ENCODE assay signal across 1 cellular context in the genomic region with DNA sequence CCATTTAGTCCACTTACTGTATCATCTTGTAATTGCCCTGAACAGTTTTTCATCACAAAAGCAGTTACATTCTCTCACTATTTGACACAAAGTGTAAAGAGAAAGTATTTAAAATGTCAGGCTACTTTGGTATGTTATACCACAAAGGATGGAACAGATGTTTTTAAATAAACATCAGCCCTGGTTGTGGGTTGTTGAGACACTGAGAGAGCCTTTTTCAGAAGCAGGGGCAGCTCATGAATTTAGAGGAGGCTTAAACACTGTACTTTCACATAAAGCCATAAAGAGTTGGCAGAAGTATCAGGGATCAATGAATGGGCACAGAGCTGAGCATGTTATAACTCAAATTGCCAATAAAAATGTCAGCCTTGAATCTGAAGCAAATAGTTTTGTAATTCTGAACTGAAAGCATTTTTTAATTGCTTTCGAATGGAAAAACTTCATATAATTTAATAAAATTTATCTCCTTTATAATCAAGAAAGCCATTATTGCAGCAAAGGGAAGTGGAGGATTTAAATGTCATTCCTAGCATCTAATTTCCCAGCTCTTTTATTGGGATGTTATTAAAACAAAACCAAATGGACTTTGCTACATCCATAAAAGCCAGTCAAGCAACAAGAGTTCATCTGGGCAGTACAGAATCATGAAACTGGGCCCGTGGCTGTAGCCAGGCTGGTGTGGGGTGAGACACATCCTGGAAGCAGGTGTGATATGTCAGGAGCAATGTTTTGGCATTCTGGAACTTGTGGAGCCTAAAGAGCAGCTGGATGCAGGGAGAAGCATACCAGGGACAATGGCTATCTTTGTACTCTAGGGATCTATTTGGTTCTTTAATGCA.
TF ChIP-seq lines count a peak whose summit lies in the region.

No MANE protein-coding gene starts in this region.

TF ChIP-seq in IMR-90, 13 proteins besides CTCF, POLR2A, EP300 and RAD21:
- no peak for TF ChIP-seq RFX5 (IDR thresholded peaks at IDR 0.05; ENCODE audit: low read depth, low read length)
- TF ChIP-seq FOS (IDR thresholded peaks at IDR 0.05; ENCODE audit: low read depth, low read length), result no peak
- TF ChIP-seq MAFK (IDR thresholded peaks at IDR 0.05; ENCODE audit: low read depth, low read length), result no peak
- no peak for TF ChIP-seq NFE2L2 (IDR thresholded peaks at IDR 0.05; ENCODE audit: low read depth, low read length)
- TF ChIP-seq BHLHE40 (IDR thresholded peaks at IDR 0.05; ENCODE audit: low read depth, low read length), result no peak
- TF ChIP-seq CEBPB (IDR thresholded peaks at IDR 0.05; ENCODE audit: low read depth, low read length), result no peak
- TF ChIP-seq MXI1 (IDR thresholded peaks at IDR 0.05; ENCODE audit: borderline replicate concordance, low read depth, low read length), result no peak
- no peak for TF ChIP-seq SMC3 (IDR thresholded peaks at IDR 0.05; ENCODE audit: low read depth, low read length)
- TF ChIP-seq, protein P1, sequence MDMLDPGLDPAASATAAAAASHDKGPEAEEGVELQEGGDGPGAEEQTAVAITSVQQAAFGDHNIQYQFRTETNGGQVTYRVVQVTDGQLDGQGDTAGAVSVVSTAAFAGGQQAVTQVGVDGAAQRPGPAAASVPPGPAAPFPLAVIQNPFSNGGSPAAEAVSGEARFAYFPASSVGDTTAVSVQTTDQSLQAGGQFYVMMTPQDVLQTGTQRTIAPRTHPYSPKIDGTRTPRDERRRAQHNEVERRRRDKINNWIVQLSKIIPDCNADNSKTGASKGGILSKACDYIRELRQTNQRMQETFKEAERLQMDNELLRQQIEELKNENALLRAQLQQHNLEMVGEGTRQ (IDR thresholded peaks at IDR 0.05; ENCODE audit: low read depth, low read length), result no peak
- TF ChIP-seq RCOR1 (IDR thresholded peaks at IDR 0.05; ENCODE audit: insufficient replicate concordance, low read length), result no peak
